10 cellular contexts compared by ENCODE assay signal in the genomic region with DNA sequence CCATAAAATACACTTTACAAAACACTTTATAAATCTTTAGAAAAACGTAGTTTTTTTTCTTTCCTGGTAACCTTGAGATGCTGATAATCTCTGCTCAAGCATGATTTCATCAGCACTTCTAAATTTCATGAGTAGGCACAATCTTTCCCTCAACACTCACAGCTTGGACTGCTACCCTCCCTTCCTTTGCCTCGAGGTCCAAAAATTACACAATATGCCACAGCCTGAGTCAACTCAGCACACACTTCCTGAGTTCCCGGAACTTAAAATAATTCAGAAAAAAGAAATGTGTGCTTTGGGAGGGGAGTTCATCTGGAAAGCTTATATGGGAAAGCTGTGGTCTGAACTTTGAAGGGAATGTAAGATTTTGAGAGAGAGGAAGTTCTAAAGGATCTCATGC. TPM values are rescaled to one million over a fixed set of nuclear protein-coding genes. Genes with fewer than 3 reads are reported as not detected.
A peak's percentile ranks its signal among the peaks of the same experiment; 100 is the strongest.
DNase-seq lines count a peak whose midpoint lies in the region; ATAC-seq, FAIRE-seq and TF ChIP-seq lines count a peak whose summit lies in the region.
"Had no signal": no experiment of that assay in that cellular context is flagged by ENCODE, and none has a peak within 500 bp of the region (broad histone marks: within the 10 kb centered on the region; RNA-seq: fewer than 3 reads in every experiment).

No MANE protein-coding gene starts in this region.

- H2BK15ac ChIP-seq in H1 (ENCODE audit: low read length), result no peak overlapping the region

- H3K79me2 ChIP-seq in H1 (ENCODE audit: control insufficient read depth in 1 of 2, insufficient read depth in 2 of 2, low read length in 2 of 2), result no peaks in the 10 kb centered on the region

- H3K4me3 ChIP-seq in BLaER1, result no peak overlapping the region
- no peak overlapping the region for H3K4me3 ChIP-seq in H1 (ENCODE audit: extremely low read depth in 1 of 4, insufficient read depth in 2 of 4, low read depth in 3 of 4, low read length in 4 of 4)
- H3K4me3 ChIP-seq in naive thymus-derived CD4-positive, alpha-beta T cell (ENCODE audit: low read length), result no peak overlapping the region

- POLR2A ChIA-PET in H1 (lab: Charles Lee; ENCODE audit: partially characterized antibody), result interaction anchor here (0.9 kb wide), 1 partner anchor 29 kb away, joined by 3 read pairs; no protein-coding TSS in a partner anchor
- POLR2A ChIA-PET in naive thymus-derived CD4-positive, alpha-beta T cell (lab: Charles Lee), result interaction anchor here (0.8 to 1.5 kb wide), 2 partner anchors 12 to 33 kb away, joined by 5 to 6 read pairs; a partner anchor contains a TSS

- no peaks in the 10 kb centered on the region for H3K36me3 Mint-ChIP-seq in naive thymus-derived CD4-positive, alpha-beta T cell

- no peak for TF ChIP-seq POLR2A in H1 (IDR thresholded peaks at IDR 0.05; ENCODE audit: control extremely low read depth in 1 of 2, low read depth in 2 of 2, low read length in 2 of 2)

- no peak for FAIRE-seq in H1 (lab: Jason Lieb, UNC)

- no peak overlapping the region for H3K56ac ChIP-seq in H1 (replicated peaks; ENCODE audit: insufficient read length, low read depth, low read length)

- H3K9ac ChIP-seq in BLaER1 (no peak overlapping the region), H1 (replicated peaks in 1 of 4; ENCODE audit: extremely low read depth in 1 of 4, low read depth in 3 of 4, low read length in 3 of 4) (no peak overlapping the region)

- H3K18ac ChIP-seq in H1 (ENCODE audit: extremely low read depth, low read length), result no peak overlapping the region

- H3K23me2 ChIP-seq in H1 (ENCODE audit: low read depth, low read length), result peaks cover 3% of the 10 kb centered on the region; the same call in 1 of the 2 replicates

- H3K4me2 ChIP-seq in BLaER1 (peak overlapping the region; percentile 29), H1 (ENCODE audit: insufficient read depth in 1 of 2, low read depth in 2 of 2, low read length in 2 of 2) (no peak overlapping the region)

- H3K4me1 ChIP-seq in BLaER1 (peaks cover 18% of the 10 kb centered on the region), H1 (replicated peaks in 1 of 4; ENCODE audit: control insufficient read depth in 3 of 4, insufficient read depth in 4 of 4, low read length in 3 of 4) (no peaks in the 10 kb centered on the region)
- H3K4me1 ChIP-seq in naive thymus-derived CD4-positive, alpha-beta T cell (ENCODE audit: control insufficient read depth in 2 of 2, insufficient read depth in 2 of 2, low read length in 2 of 2), result no peaks in the 10 kb centered on the region

- H2AFZ ChIP-seq in H1 (ENCODE audit: low read length), result peak overlapping the region; percentile 5; the same call in 1 of the 2 replicates

- TF ChIP-seq CTCF in H1 (IDR thresholded peaks at IDR 0.05; ENCODE audit: control extremely low read depth in 1 of 3, insufficient read depth in 1 of 3, low read depth in 1 of 3, low read length in 3 of 3), result no peak

- H4K5ac ChIP-seq in H1 (ENCODE audit: insufficient read length, low read depth, low read length), result no peak overlapping the region

- CTCF ChIA-PET in H1 (lab: Charles Lee; ENCODE audit: partially characterized antibody), result interaction anchor here (0.6 to 2.4 kb wide), 7 partner anchors 9 to 1900 kb away, joined by 3 to 7 read pairs (median 4); no protein-coding TSS in a partner anchor
- CTCF ChIA-PET in naive thymus-derived CD4-positive, alpha-beta T cell (lab: Charles Lee), result interaction anchor here (0.8 kb wide), 2 partner anchors 12 to 274 kb away, joined by 3 to 4 read pairs; no protein-coding TSS in a partner anchor

- H2BK5ac ChIP-seq in H1 (ENCODE audit: low read depth, low read length), result no peak overlapping the region

- no peak overlapping the region for H3K23ac ChIP-seq in H1 (ENCODE audit: insufficient read length)

- no peak overlapping the region for H3K4ac ChIP-seq in H1 (replicated peaks; ENCODE audit: insufficient read length, low read depth, low read length)

- H4K8ac ChIP-seq in H1 (ENCODE audit: extremely low read depth, insufficient read depth, low read length), result no peak overlapping the region

- no peaks in the 10 kb centered on the region for H3K4me1 Mint-ChIP-seq in naive thymus-derived CD4-positive, alpha-beta T cell

- TF ChIP-seq EP300 in H1 (IDR thresholded peaks at IDR 0.05; ENCODE audit: borderline replicate concordance in 1 of 2, low read depth in 2 of 2, low read length in 2 of 2), result no peak

- H3K36me3 ChIP-seq in BLaER1 (no peaks in the 10 kb centered on the region), H1 (ENCODE audit: control insufficient read depth in 2 of 4, insufficient read depth in 4 of 4, low read length in 3 of 4) (no peaks in the 10 kb centered on the region)
- H3K36me3 ChIP-seq in naive thymus-derived CD4-positive, alpha-beta T cell (ENCODE audit: control insufficient read depth in 2 of 3, insufficient read depth in 3 of 3, low read length in 3 of 3), result no peaks in the 10 kb centered on the region

- no peak overlapping the region for H2BK120ac ChIP-seq in H1 (replicated peaks; ENCODE audit: low read depth, low read length)

- peak; percentile 82 for ATAC-seq in naive thymus-derived CD4-positive, alpha-beta T cell
- ATAC-seq in HG02678 (IDR thresholded peaks at IDR 0.05; ENCODE audit: unreplicated experiment) (no peak), HG03097 (IDR thresholded peaks at IDR 0.05; ENCODE audit: low FRiP score, unreplicated experiment) (no peak)

- 79% methylated on average over 3 of the region's 3 CpGs; no CpG with 5 or more reads in 1 of the 2 experiments for WGBS in H1 (ENCODE audit: extremely low coverage in 1 of 2, insufficient coverage in 1 of 2, insufficient read length in 1 of 2, insufficient replicate concordance in 2 of 2, low coverage in 1 of 2, low lambda C conversion rate in 2 of 2, missing lambda C conversion rate in 1 of 2), 2 experiments

- no peak overlapping the region for H2BK20ac ChIP-seq in H1 (ENCODE audit: low read length)

- no peak overlapping the region for H3K14ac ChIP-seq in H1 (ENCODE audit: insufficient read length)

- H2AK5ac ChIP-seq in H1 (ENCODE audit: low read depth, low read length), result no peak overlapping the region

- H3K9me3 Mint-ChIP-seq in naive thymus-derived CD4-positive, alpha-beta T cell, result no peaks in the 10 kb centered on the region

- H3K27me3 Mint-ChIP-seq in naive thymus-derived CD4-positive, alpha-beta T cell, result peaks cover 0 to 16% (median 7%) of the 10 kb centered on the region in 5 donors

- H2BK12ac ChIP-seq in H1 (ENCODE audit: low read depth, low read length), result no peak overlapping the region

- H4K20me1 ChIP-seq in BLaER1 (no peaks in the 10 kb centered on the region), H1 (replicated peaks in 1 of 2; ENCODE audit: control insufficient read depth in 1 of 2, insufficient read depth in 2 of 2, low read length in 2 of 2) (no peaks in the 10 kb centered on the region)

- no peak overlapping the region for H3K27ac Mint-ChIP-seq in naive thymus-derived CD4-positive, alpha-beta T cell

- H3K27me3 ChIP-seq in BLaER1 (no peaks in the 10 kb centered on the region), H1 (replicated peaks in 1 of 4; ENCODE audit: control insufficient read depth in 3 of 4, extremely low read depth in 1 of 4, insufficient read depth in 3 of 4, low read length in 3 of 4) (no peaks in the 10 kb centered on the region)
- no peaks in the 10 kb centered on the region for H3K27me3 ChIP-seq in naive thymus-derived CD4-positive, alpha-beta T cell (ENCODE audit: control insufficient read depth in 2 of 2, insufficient read depth in 2 of 2, low read length in 2 of 2)

- no peaks in the 10 kb centered on the region for H3K79me1 ChIP-seq in H1 (ENCODE audit: low read depth, low read length)

- no peak for TF ChIP-seq RAD21 in H1 (IDR thresholded peaks at IDR 0.05 in 1 of 2, conservative IDR thresholded peaks at IDR 0.05 in 1 of 2; ENCODE audit: low read depth in 2 of 2, low read length in 2 of 2)

- H3K9me3 ChIP-seq in BLaER1 (no peaks in the 10 kb centered on the region), H1 (ENCODE audit: insufficient read depth in 2 of 2, low read depth in 1 of 2, low read length in 1 of 2) (no peaks in the 10 kb centered on the region)
- no peaks in the 10 kb centered on the region for H3K9me3 ChIP-seq in naive thymus-derived CD4-positive, alpha-beta T cell (ENCODE audit: control insufficient read depth in 2 of 3, low read length in 3 of 3)

- DNase-seq in NOMO-1 (lab: John Stamatoyannopoulos, UW; ENCODE audit: unreplicated experiment in 2 of 2), result peak; percentile 72 to 82
- no peak for DNase-seq in H1 (ENCODE audit: low read depth in 1 of 2, low spot score in 2 of 2)
- no peak for DNase-seq in naive thymus-derived CD4-positive, alpha-beta T cell
- DNase-seq in stimulated activated CD4-positive, alpha-beta T cell treated with anti-CD3 and anti-CD28 coated beads, Interleukin-15, amount 100 ng/mL, for 24 hours, result no peak
- DNase-seq in SHP77 (lab: John Stamatoyannopoulos, UW), result no peak
- DNase-seq: activated CD4-positive, alpha-beta T cell treated with anti-CD3 and anti-CD28 coated beads for 4 hours had no signal

- intact Hi-C loops in naive thymus-derived CD4-positive, alpha-beta T cell (cut with micrococcal nuclease), result loop anchor here in 1 of 2 donors (5.0 kb wide), 1 partner anchor 42 kb away; no protein-coding TSS in a partner anchor

- H3K4me3 Mint-ChIP-seq in naive thymus-derived CD4-positive, alpha-beta T cell, result no peak overlapping the region

- H4K91ac ChIP-seq in H1 (replicated peaks; ENCODE audit: insufficient read length, low read length), result no peak overlapping the region

- no peak overlapping the region for H3K27ac ChIP-seq in BLaER1
- H3K27ac ChIP-seq in H1 (ENCODE audit: low read depth, low read length), result no peak overlapping the region
- no peak overlapping the region for H3K27ac ChIP-seq in naive thymus-derived CD4-positive, alpha-beta T cell (ENCODE audit: low read depth, low read length)

RNA-seq across cellular contexts. Expression of a gene that starts 5.9 kb away (rescaled TPM):
- total RNA-seq in H1 (2021; fragmentation: NEBNext Ultra II Directional; extraction: Animal tissue kit (Norgen Biotek cat#: 25700)), result not detected in 2 replicates
- polyA plus RNA-seq in H1 (2011; rRNA removed), result not detected in 2 replicates
- not detected for polyA plus RNA-seq in H1 (2011; cell fraction: cytosol; rRNA removed)
- not detected for polyA plus RNA-seq in H1 (2011; cell fraction: nucleus; rRNA removed)
- not detected in 4 replicates for polyA plus RNA-seq in H1 (2012, experiment 1 of 2)
- polyA plus RNA-seq in H1 (2012, experiment 2 of 2), result not detected
- 0.02 TPM for polyA plus RNA-seq in H1 (2013, experiment 1 of 2)
- 0.04 TPM for polyA plus RNA-seq in H1 (2013, experiment 2 of 2)
- 0.07 and 0.66 TPM in 2 replicates for polyA minus RNA-seq in H1 (2011; rRNA and poly(A)+ RNA removed)
- polyA minus RNA-seq in H1 (2011; cell fraction: cytosol; rRNA and poly(A)+ RNA removed), result not detected
- polyA minus RNA-seq in H1 (2011; cell fraction: nucleus; rRNA and poly(A)+ RNA removed), result not detected
- total RNA-seq in naive thymus-derived CD4-positive, alpha-beta T cell, result not detected
- polyA plus RNA-seq in naive thymus-derived CD4-positive, alpha-beta T cell, result not detected
- polyA plus RNA-seq: neural cell had no signal

RNA-seq across cellular contexts. Expression of a gene that starts 33.7 kb away (rescaled TPM):
- total RNA-seq in H1 (2021; fragmentation: NEBNext Ultra II Directional; extraction: Animal tissue kit (Norgen Biotek cat#: 25700)), result 27.1 and 30.8 TPM in 2 replicates
- polyA plus RNA-seq in H1 (2011; rRNA removed), result 2.7 and 3.2 TPM in 2 replicates
- 7.3 TPM for polyA plus RNA-seq in H1 (2011; cell fraction: cytosol; rRNA removed)
- polyA plus RNA-seq in H1 (2011; cell fraction: nucleus; rRNA removed), result 9.5 TPM
- 7.0 to 25.7 TPM (median 8.0 TPM) in 4 replicates for polyA plus RNA-seq in H1 (2012, experiment 1 of 2)
- 5.5 TPM for polyA plus RNA-seq in H1 (2012, experiment 2 of 2)
- polyA plus RNA-seq in H1 (2013, experiment 1 of 2), result 36.7 TPM
- polyA plus RNA-seq in H1 (2013, experiment 2 of 2), result 31.3 TPM
- polyA minus RNA-seq in H1 (2011; rRNA and poly(A)+ RNA removed), result 5.7 and 6.1 TPM in 2 replicates
- 17.5 TPM for polyA minus RNA-seq in H1 (2011; cell fraction: cytosol; rRNA and poly(A)+ RNA removed)
- polyA minus RNA-seq in H1 (2011; cell fraction: nucleus; rRNA and poly(A)+ RNA removed), result 33.8 TPM
- total RNA-seq in naive thymus-derived CD4-positive, alpha-beta T cell, result 10 to 100 TPM; 50.3 to 75.3 (median 52.2) TPM
- 10 to 100 TPM; 22.8 to 30.8 TPM for polyA plus RNA-seq in naive thymus-derived CD4-positive, alpha-beta T cell

RNA-seq across cellular contexts. Expression of a gene that starts 38.9 kb away (rescaled TPM):
- total RNA-seq in H1 (2021; fragmentation: NEBNext Ultra II Directional; extraction: Animal tissue kit (Norgen Biotek cat#: 25700)), result not detected in 2 replicates
- not detected in 2 replicates for polyA plus RNA-seq in H1 (2011; rRNA removed)
- polyA plus RNA-seq in H1 (2011; cell fraction: cytosol; rRNA removed), result not detected
- not detected for polyA plus RNA-seq in H1 (2011; cell fraction: nucleus; rRNA removed)
- polyA plus RNA-seq in H1 (2012, experiment 1 of 2), result not detected in 4 replicates
- polyA plus RNA-seq in H1 (2012, experiment 2 of 2), result not detected
- polyA plus RNA-seq in H1 (2013, experiment 1 of 2), result not detected
- polyA plus RNA-seq in H1 (2013, experiment 2 of 2), result not detected
- polyA minus RNA-seq in H1 (2011; rRNA and poly(A)+ RNA removed), result not detected in 2 replicates
- polyA minus RNA-seq in H1 (2011; cell fraction: cytosol; rRNA and poly(A)+ RNA removed), result not detected
- not detected for polyA minus RNA-seq in H1 (2011; cell fraction: nucleus; rRNA and poly(A)+ RNA removed)
- total RNA-seq in naive thymus-derived CD4-positive, alpha-beta T cell, result not detected
- polyA plus RNA-seq in naive thymus-derived CD4-positive, alpha-beta T cell, result not detected
- polyA plus RNA-seq: neural cell had no signal

Comparison
In these comparisons a context has a peak if more than half of its experiments do, and no peak if none do; other contexts are left out.
1. DNase-seq: peak in NOMO-1 (2 of 2); none in H1 (0 of 2), naive thymus-derived CD4-positive, alpha-beta T cell (0 of 9), stimulated activated CD4-positive, alpha-beta T cell treated with anti-CD3 and anti-CD28 coated beads, Interleukin-15, amount 100 ng/mL, for 24 hours (single experiment) and SHP77 (0 of 2).